ENCODE assay signal across 22 cellular contexts in genomic region chr3:188818282-188818681, GRCh38.
"Had no signal": no experiment of that assay in that cellular context is flagged by ENCODE, and none has a peak within 500 bp of the region (broad histone marks: within the 10 kb centered on the region; RNA-seq: fewer than 3 reads in every experiment).

No MANE protein-coding gene starts in this region.

- H3K27ac ChIP-seq: SJSA1 had no signal

- DNase-seq: activated CD4-positive, alpha-beta memory T cell treated with anti-CD3 and anti-CD28 coated beads for 36 hours; activated CD4-positive, alpha-beta T cell treated with anti-CD3 and anti-CD28 coated beads for 48 hours; activated CD4-positive, CD25-positive, alpha-beta regulatory T cell treated with anti-CD3 and anti-CD28 coated beads, Interleukin-2, amount 50 U/mL, for 72 hours; activated gamma-delta T cell; activated naive CD4-positive, alpha-beta T cell treated with anti-CD3 and anti-CD28 coated beads for 36 hours; activated T-cell treated with anti-CD3 and anti-CD28 coated beads for 4 hours; activated T-cell treated with anti-CD3 and anti-CD28 coated beads, Interleukin-2, amount 50 U/mL, for 48 hours; amygdala; Karpas-422; NCI-H187 treated with DMSO at 0.1 percent for 48 hours; NCI-H2081 treated with DMSO at 0.1 percent for 48 hours; NCI-H446; NCI-H524; SHP77 had no signal

- H3K4me3 ChIP-seq: SJSA1 had no signal

- H3K36me3 Mint-ChIP-seq: activated CD4-positive, alpha-beta memory T cell treated with anti-CD3 and anti-CD28 coated beads for 36 hours; brain; WTC11 had no signal

- H3K27ac Mint-ChIP-seq: activated CD4-positive, alpha-beta memory T cell treated with anti-CD3 and anti-CD28 coated beads for 36 hours; activated naive CD4-positive, alpha-beta T cell treated with anti-CD3 and anti-CD28 coated beads for 36 hours; activated naive CD8-positive, alpha-beta T cell; activated T-helper 17 cell treated with anti-CD3 and anti-CD28 coated beads, Interleukin-2, amount 50 U/mL, for 72 hours; brain; T-helper 1 cell treated with Interleukin-12 subunit alpha and Interleukin-12 subunit beta and Interleukin-4 antibody, amounts not matched to agents 30 μg/mL and 1 μg/mL, for 36 hours; WTC11 had no signal

- H3K27me3 ChIP-seq: SJSA1 had no signal

- H3K9me3 ChIP-seq: SJSA1 had no signal

- H3K27me3 Mint-ChIP-seq: activated CD4-positive, alpha-beta memory T cell treated with anti-CD3 and anti-CD28 coated beads for 36 hours; activated naive CD8-positive, alpha-beta T cell; activated T-helper 17 cell treated with anti-CD3 and anti-CD28 coated beads, Interleukin-2, amount 50 U/mL, for 72 hours; brain; central memory CD8-positive, alpha-beta T cell had no signal

- H3K4me3 Mint-ChIP-seq: activated CD4-positive, alpha-beta memory T cell treated with anti-CD3 and anti-CD28 coated beads for 36 hours; activated naive CD4-positive, alpha-beta T cell treated with anti-CD3 and anti-CD28 coated beads for 36 hours; activated naive CD8-positive, alpha-beta T cell; activated T-helper 17 cell treated with anti-CD3 and anti-CD28 coated beads, Interleukin-2, amount 50 U/mL, for 72 hours; brain; central memory CD8-positive, alpha-beta T cell; T-helper 1 cell treated with Interleukin-12 subunit alpha and Interleukin-12 subunit beta and Interleukin-4 antibody, amounts not matched to agents 30 μg/mL and 1 μg/mL, for 36 hours; WTC11 had no signal

- H3K9me3 Mint-ChIP-seq: activated CD4-positive, alpha-beta memory T cell treated with anti-CD3 and anti-CD28 coated beads for 36 hours; activated naive CD4-positive, alpha-beta T cell treated with anti-CD3 and anti-CD28 coated beads for 36 hours; activated T-helper 17 cell treated with anti-CD3 and anti-CD28 coated beads, Interleukin-2, amount 50 U/mL, for 72 hours; brain; central memory CD8-positive, alpha-beta T cell; T-helper 1 cell treated with Interleukin-12 subunit alpha and Interleukin-12 subunit beta and Interleukin-4 antibody, amounts not matched to agents 30 μg/mL and 1 μg/mL, for 36 hours; WTC11 had no signal

- ATAC-seq: activated T-helper 17 cell treated with anti-CD3 and anti-CD28 coated beads, Interleukin-2, amount 50 U/mL, for 72 hours; SK-N-SH treated with all-trans-retinoic acid at 6 μM for 48 hours; WTC11 had no signal

- H3K36me3 ChIP-seq: SJSA1 had no signal

- H3K4me1 Mint-ChIP-seq: activated T-helper 17 cell treated with anti-CD3 and anti-CD28 coated beads, Interleukin-2, amount 50 U/mL, for 72 hours had no signal
